Comparison of ENCODE assay signal across 1 cellular context in genomic region chr22:19853879-19854777, GRCh38.
A peak's percentile ranks its signal among the peaks of the same experiment; 100 is the strongest.
TF ChIP-seq lines count a peak whose summit lies in the region.

No MANE protein-coding gene starts in this region.

TF ChIP-seq in HepG2, 621 proteins besides CTCF, POLR2A, EP300 and RAD21 (continued from another document and continues in another):
- no peak for TF ChIP-seq ZBTB40 (IDR thresholded peaks at IDR 0.05)
- no peak for TF ChIP-seq ZBTB40 (CRISPR knock-in tag; IDR thresholded peaks at IDR 0.05)
- TF ChIP-seq ZBTB38 (CRISPR knock-in tag; IDR thresholded peaks at IDR 0.05): no peak
- no peak for TF ChIP-seq ETS1 (CRISPR knock-in tag; IDR thresholded peaks at IDR 0.05)
- TF ChIP-seq ATAD3A (CRISPR knock-in tag; IDR thresholded peaks at IDR 0.05): no peak
- TF ChIP-seq FOXO4 (CRISPR knock-in tag; conservative IDR thresholded peaks at IDR 0.05): no peak
- TF ChIP-seq MED1 (CRISPR knock-in tag; IDR thresholded peaks at IDR 0.05): no peak; the same call in 1 of the 2 replicates
- 0 out of 2 replicates have a peak, but pooled peaks have one; percentile 22 for TF ChIP-seq DPF2 (CRISPR knock-in tag; IDR thresholded peaks at IDR 0.05; ENCODE audit: borderline replicate concordance, low read depth)
- no peak for TF ChIP-seq KDM5B (CRISPR knock-in tag; IDR thresholded peaks at IDR 0.05; ENCODE audit: borderline replicate concordance)
- peak; percentile 21; the same call in 1 of the 2 replicates for TF ChIP-seq ZFP82 (CRISPR knock-in tag; IDR thresholded peaks at IDR 0.05; ENCODE audit: borderline replicate concordance)
- TF ChIP-seq ZIK1 (CRISPR knock-in tag; IDR thresholded peaks at IDR 0.05; ENCODE audit: borderline replicate concordance, low read depth): no peak
- no peak for TF ChIP-seq SRF (IDR thresholded peaks at IDR 0.05; ENCODE audit: low read depth, low read length)
- TF ChIP-seq TAF15 (IDR thresholded peaks at IDR 0.05; ENCODE audit: low read depth, low read length, poor library complexity, severe bottlenecking): no peak
- no peak for TF ChIP-seq ZNF503 (CRISPR knock-in tag; IDR thresholded peaks at IDR 0.05)
- no peak; the same call in 1 of the 2 replicates for TF ChIP-seq NFATC3 (CRISPR knock-in tag; IDR thresholded peaks at IDR 0.05)
- no peak for TF ChIP-seq SOX5 (CRISPR knock-in tag; IDR thresholded peaks at IDR 0.05; ENCODE audit: borderline replicate concordance)
- TF ChIP-seq PCBP2 (optimal IDR thresholded peaks at IDR 0.05; ENCODE audit: low read depth, low read length, poor library complexity, severe bottlenecking): no peak
- TF ChIP-seq ESRRA (CRISPR knock-in tag; IDR thresholded peaks at IDR 0.05; ENCODE audit: low read depth): no peak
- TF ChIP-seq ZNF747 (CRISPR knock-in tag; IDR thresholded peaks at IDR 0.05; ENCODE audit: borderline replicate concordance): peak; percentile 6; the same call in 1 of the 2 replicates
- no peak for TF ChIP-seq NFAT5 (CRISPR knock-in tag; IDR thresholded peaks at IDR 0.05)
- no peak for TF ChIP-seq ZNF562 (CRISPR knock-in tag; IDR thresholded peaks at IDR 0.05; ENCODE audit: borderline replicate concordance)
- TF ChIP-seq TP53 (CRISPR knock-in tag; conservative IDR thresholded peaks at IDR 0.05): no peak
- TF ChIP-seq CREB3 (CRISPR knock-in tag; IDR thresholded peaks at IDR 0.05): no peak
- TF ChIP-seq PHB2 (IDR thresholded peaks at IDR 0.05; ENCODE audit: partially characterized antibody): no peak
- no peak for TF ChIP-seq ZNF414 (CRISPR knock-in tag; IDR thresholded peaks at IDR 0.05)
- no peak for TF ChIP-seq ZBTB43 (CRISPR knock-in tag; conservative IDR thresholded peaks at IDR 0.05)
- TF ChIP-seq ZHX1 (CRISPR knock-in tag; IDR thresholded peaks at IDR 0.05; ENCODE audit: low read depth): no peak
